Comparison of ENCODE assay signal across 23 cellular contexts in genomic region chr3:179495483-179495882, GRCh38. TPM values are rescaled to one million over a fixed set of nuclear protein-coding genes. Genes with fewer than 3 reads are reported as not detected.
DNase-seq lines count a peak whose midpoint lies in the region; ATAC-seq, FAIRE-seq and TF ChIP-seq lines count a peak whose summit lies in the region.
"Had no signal": no experiment of that assay in that cellular context is flagged by ENCODE, and none has a peak within 500 bp of the region (broad histone marks: within the 10 kb centered on the region; RNA-seq: fewer than 3 reads in every experiment).

No MANE protein-coding gene starts in this region.

- POLR2A ChIA-PET in GM12878 (lab: Charles Lee): no interaction called here

- SMC1A ChIA-PET in GM12878 (lab: Charles Lee; ENCODE audit: uncharacterized antibody, unreplicated experiment): no interaction called here

- H3K79me2 ChIP-seq in GM12878 (ENCODE audit: control insufficient read depth, insufficient read depth, low read length): no peaks in the 10 kb centered on the region

- CTCF ChIA-PET in GM12878 (lab: Yijun Ruan, JAX): no interaction called here

- no peak for TF ChIP-seq EP300 in GM12878 (IDR thresholded peaks at IDR 0.05; ENCODE audit: borderline replicate concordance in 1 of 2, control insufficient read depth in 1 of 2, low read depth in 2 of 2, low read length in 2 of 2)

- H3K9me3 Mint-ChIP-seq in activated naive CD4-positive, alpha-beta T cell treated with anti-CD3 and anti-CD28 coated beads, Interleukin-2, amount 50 U/mL, for 24 hours: peaks cover 64% of the 10 kb centered on the region
- peaks cover 42 to 45% of the 10 kb centered on the region in 2 donors for H3K9me3 Mint-ChIP-seq in activated naive CD4-positive, alpha-beta T cell treated with anti-CD3 and anti-CD28 coated beads, Interleukin-2, amount 50 U/mL, for 72 hours
- peaks cover 75% of the 10 kb centered on the region for H3K9me3 Mint-ChIP-seq in chondrocyte (ENCODE audit: low read depth)

- peaks cover 4% of the 10 kb centered on the region for H3K27me3 Mint-ChIP-seq in activated naive CD4-positive, alpha-beta T cell treated with anti-CD3 and anti-CD28 coated beads, Interleukin-2, amount 50 U/mL, for 24 hours
- H3K27me3 Mint-ChIP-seq in chondrocyte (ENCODE audit: low read depth): peaks cover 2% of the 10 kb centered on the region
- H3K27me3 Mint-ChIP-seq: CD4-positive, alpha-beta T cell had no signal

- H3K36me3 Mint-ChIP-seq in activated naive CD4-positive, alpha-beta T cell treated with anti-CD3 and anti-CD28 coated beads, Interleukin-2, amount 50 U/mL, for 24 hours: peaks cover 11% of the 10 kb centered on the region
- peaks cover 19% of the 10 kb centered on the region in 2 donors for H3K36me3 Mint-ChIP-seq in activated naive CD4-positive, alpha-beta T cell treated with anti-CD3 and anti-CD28 coated beads, Interleukin-2, amount 50 U/mL, for 72 hours
- peaks cover 19% of the 10 kb centered on the region for H3K36me3 Mint-ChIP-seq in chondrocyte (ENCODE audit: low read depth)
- H3K36me3 Mint-ChIP-seq: CD8-positive, alpha-beta T cell had no signal

- H3K4me3 ChIP-seq in GM12878: no peak overlapping the region
- H3K4me3 ChIP-seq in heart right ventricle: no peak overlapping the region
- H3K4me3 ChIP-seq: A549; BLaER1 treated with 17β-estradiol and CSF1 and Interleukin-3, amounts not matched to agents 10 nM and 100 nM had no signal

- no peaks in the 10 kb centered on the region for H3K4me1 Mint-ChIP-seq in activated naive CD4-positive, alpha-beta T cell treated with anti-CD3 and anti-CD28 coated beads, Interleukin-2, amount 50 U/mL, for 24 hours
- no peaks in the 10 kb centered on the region for H3K4me1 Mint-ChIP-seq in chondrocyte (ENCODE audit: low read depth)
- H3K4me1 Mint-ChIP-seq: B cell had no signal

- intact Hi-C loops in GM12878 (cut with micrococcal nuclease; ENCODE audit: unreplicated experiment) (no loop called here), heart right ventricle (cut with DNase I) (no loop called here)

- no peaks in the 10 kb centered on the region for H4K20me1 ChIP-seq in GM12878 (ENCODE audit: control insufficient read depth, insufficient read depth)
- H4K20me1 ChIP-seq: BLaER1 treated with 17β-estradiol and CSF1 and Interleukin-3, amounts not matched to agents 10 nM and 100 nM had no signal

- RAD21 ChIA-PET in GM12878 (lab: Charles Lee; ENCODE audit: unreplicated experiment): no interaction called here

- no peak for TF ChIP-seq RAD21 in GM12878 (IDR thresholded peaks at IDR 0.05; ENCODE audit: insufficient read depth, low read depth, low read length)

- peaks cover 12% of the 10 kb centered on the region; the same call in 2 of the 3 replicates for H3K9me3 ChIP-seq in GM12878 (replicated peaks; ENCODE audit: control insufficient read depth, insufficient read depth, low read length)
- peaks cover 3 to 89% (median 49%) of the 10 kb centered on the region in 11 donors for H3K9me3 ChIP-seq in heart right ventricle

- no peak overlapping the region for H3K4me3 Mint-ChIP-seq in activated naive CD4-positive, alpha-beta T cell treated with anti-CD3 and anti-CD28 coated beads, Interleukin-2, amount 50 U/mL, for 24 hours
- no peak overlapping the region for H3K4me3 Mint-ChIP-seq in chondrocyte (ENCODE audit: unreplicated experiment)
- H3K4me3 Mint-ChIP-seq: B cell; CD4-positive, alpha-beta T cell; CD8-positive, alpha-beta T cell had no signal

- H3K27ac ChIP-seq in GM12878 (ENCODE audit: control insufficient read depth, insufficient read depth) (no peak overlapping the region), heart right ventricle (no peak overlapping the region)
- H3K27ac ChIP-seq: 22Rv1; A549; BLaER1 treated with 17β-estradiol and CSF1 and Interleukin-3, amounts not matched to agents 10 nM and 100 nM; C4-2B had no signal

- H3K9ac ChIP-seq in GM12878 (ENCODE audit: control insufficient read depth, insufficient read depth, low read length): no peak overlapping the region
- H3K9ac ChIP-seq: BLaER1 treated with 17β-estradiol and CSF1 and Interleukin-3, amounts not matched to agents 10 nM and 100 nM had no signal

- TF ChIP-seq CTCF in GM12878 (IDR thresholded peaks at IDR 0.05 in 2 of 3, conservative IDR thresholded peaks at IDR 0.05 in 1 of 3; ENCODE audit: control insufficient read depth in 2 of 3, extremely low read depth in 1 of 3, insufficient read depth in 1 of 3, low read depth in 3 of 3, low read length in 3 of 3): no peak
- no peak for TF ChIP-seq CTCF in chondrocyte (IDR thresholded peaks at IDR 0.05)
- TF ChIP-seq CTCF in heart right ventricle (IDR thresholded peaks at IDR 0.05): no peak

- in situ Hi-C loops in GM12878 (cut with MboI): no loop called here

- no peak for FAIRE-seq in GM12878 (lab: Jason Lieb, UNC)
- FAIRE-seq: A549, D721Med, G401.6, GM12892, GM18507 had no signal

- ATAC-seq in activated naive CD4-positive, alpha-beta T cell treated with anti-CD3 and anti-CD28 coated beads, Interleukin-2, amount 50 U/mL, for 72 hours: no peak
- ATAC-seq in GM12878 (no peak), GM19397 (IDR thresholded peaks at IDR 0.05; ENCODE audit: unreplicated experiment) (no peak), heart right ventricle (no peak)
- ATAC-seq: A549; CD8-positive, alpha-beta T cell had no signal

- H3K4me1 ChIP-seq in GM12878 (ENCODE audit: control insufficient read depth, insufficient read depth, low read length) (no peaks in the 10 kb centered on the region), heart right ventricle (no peaks in the 10 kb centered on the region)
- H3K4me1 ChIP-seq: A549; BLaER1 treated with 17β-estradiol and CSF1 and Interleukin-3, amounts not matched to agents 10 nM and 100 nM; Caco-2 had no signal

- no peak overlapping the region for H2AFZ ChIP-seq in GM12878 (ENCODE audit: control insufficient read depth, low read depth, low read length)

- no peak for TF ChIP-seq POLR2A in GM12878 (IDR thresholded peaks at IDR 0.05; ENCODE audit: low read depth, low read length)

- H3K36me3 ChIP-seq in GM12878 (ENCODE audit: control insufficient read depth in 2 of 2, insufficient read depth in 2 of 2, low read length in 1 of 2): no peaks in the 10 kb centered on the region
- H3K36me3 ChIP-seq in heart right ventricle: no peaks in the 10 kb centered on the region

- peak overlapping the region; percentile 48 for H3K27ac Mint-ChIP-seq in activated naive CD4-positive, alpha-beta T cell treated with anti-CD3 and anti-CD28 coated beads, Interleukin-2, amount 50 U/mL, for 24 hours
- no peak overlapping the region for H3K27ac Mint-ChIP-seq in activated naive CD4-positive, alpha-beta T cell treated with anti-CD3 and anti-CD28 coated beads, Interleukin-2, amount 50 U/mL, for 72 hours
- H3K27ac Mint-ChIP-seq in chondrocyte (ENCODE audit: unreplicated experiment): peak overlapping the region; percentile 49
- H3K27ac Mint-ChIP-seq: B cell; CD4-positive, alpha-beta T cell; CD8-positive, alpha-beta T cell had no signal

- BruUV-seq in GM12878 (replicated peaks; lab: Mats Ljungman, UMichigan): no TSS peak

- no peak overlapping the region for H3K4me2 ChIP-seq in GM12878 (ENCODE audit: control insufficient read depth, insufficient read depth)
- H3K4me2 ChIP-seq: A549; BLaER1 treated with 17β-estradiol and CSF1 and Interleukin-3, amounts not matched to agents 10 nM and 100 nM had no signal

- no peaks in the 10 kb centered on the region for H3K27me3 ChIP-seq in GM12878 (replicated peaks in 1 of 2; ENCODE audit: control insufficient read depth in 2 of 2, insufficient read depth in 2 of 2, low read length in 1 of 2)
- no peaks in the 10 kb centered on the region for H3K27me3 ChIP-seq in heart right ventricle
- H3K27me3 ChIP-seq: BLaER1 treated with 17β-estradiol and CSF1 and Interleukin-3, amounts not matched to agents 10 nM and 100 nM had no signal

- no peak for DNase-seq in activated naive CD4-positive, alpha-beta T cell treated with anti-CD3 and anti-CD28 coated beads, Interleukin-2, amount 50 U/mL, for 72 hours (ENCODE audit: low spot score in 2 of 2)
- DNase-seq in GM12878 (ENCODE audit: low read depth, low spot score): no peak
- no peak for DNase-seq in chondrocyte (ENCODE audit: low spot score)
- DNase-seq in NCI-H446 (lab: John Stamatoyannopoulos, UW): no peak
- no peak for DNase-seq in heart right ventricle
- DNase-seq: AML-193; Caco-2; Calu3; CD4-positive, alpha-beta T cell; CD8-positive, alpha-beta T cell; DMS79 treated with DMSO at 0.1 percent for 48 hours; GF-D8 had no signal

TF ChIP-seq in GM12878, 131 proteins besides CTCF, POLR2A, EP300 and RAD21 (continues in another document):
- TF ChIP-seq USF2 (IDR thresholded peaks at IDR 0.05; ENCODE audit: borderline replicate concordance, low read depth, low read length) (no peak), CBX5 (IDR thresholded peaks at IDR 0.05; ENCODE audit: low read depth) (peak; percentile 63; the same call in 1 of the 2 replicates)

RNA-seq across cellular contexts. Expression of gene GNB4, which starts 44.2 kb away (rescaled TPM):
- total RNA-seq in activated naive CD4-positive, alpha-beta T cell treated with anti-CD3 and anti-CD28 coated beads, Interleukin-2, amount 50 U/mL, for 72 hours: 1 to 10 TPM in 1 of 2 donors, under 1 TPM in 1; 0.59 to 1.8 TPM
- 0.31 and 0.51 TPM in 2 replicates for total RNA-seq in GM12878 (2013; cell fraction: nucleolus; rRNA removed)
- 1.9 and 3.0 TPM in 2 replicates for total RNA-seq in GM12878 (2014; rRNA removed)
- total RNA-seq in GM12878 (2014; rRNA removed; fragmentation: Illumina TruSeq; extraction: Trizol): 2.3 and 3.4 TPM in 2 replicates
- total RNA-seq in GM12878 (2021): 2.4 and 3.1 TPM in 2 replicates
- 0.94 TPM for polyA plus RNA-seq in GM12878 (2011; ENCODE audit: low read depth)
- polyA plus RNA-seq in GM12878 (2011; rRNA removed): 0.14 and 0.20 TPM in 2 replicates
- 0.03 TPM in 2 replicates for polyA plus RNA-seq in GM12878 (2011; cell fraction: cytosol; rRNA removed)
- polyA plus RNA-seq in GM12878 (2011; cell fraction: nucleus; rRNA removed): 0.03 TPM in 1 of 2 replicates, not detected in the other
- polyA plus RNA-seq in GM12878 (2012): 1.7 and 1.8 TPM in 2 replicates
- polyA plus RNA-seq in GM12878 (2014; fragmentation: Illumina TruSeq; extraction: Trizol): 2.1 and 2.6 TPM in 2 replicates
- 1 to 10 TPM in 1 of 2 experiments, under 1 TPM in 1; 0.91 to 1.0 TPM for polyA plus RNA-seq in GM12878 (2014; fragmentation: Nextera tagmentation; extraction: Ambion mirVana)
- 1.6 and 1.7 TPM in 2 replicates for polyA plus RNA-seq in GM12878 (2014; rRNA removed)
- 1 to 10 TPM; 1.3 to 2.6 TPM for polyA plus RNA-seq in GM12878 (2016; fragmentation: Nextera tagmentation; extraction: Ambion mirVana)
- polyA minus RNA-seq in GM12878 (2011; rRNA and poly(A)+ RNA removed): 0.36 TPM in 1 of 2 replicates, not detected in the other
- 2.1 TPM in 1 of 2 replicates, not detected in the other for polyA minus RNA-seq in GM12878 (2011; cell fraction: cytosol; rRNA and poly(A)+ RNA removed)
- 0.12 and 0.19 TPM in 2 replicates for polyA minus RNA-seq in GM12878 (2011; cell fraction: nucleus; rRNA and poly(A)+ RNA removed)
- total RNA-seq in chondrocyte: 73.8 to 77.6 TPM (median 75.9 TPM) in 3 replicates
- 10 to 100 TPM; 12.4 to 48.2 (median 13.4) TPM for total RNA-seq in heart right ventricle
- polyA plus RNA-seq in heart right ventricle: 1 to 10 TPM; 6.6 to 8.3 TPM

Comparison
In these comparisons a context has a peak if more than half of its experiments do, and no peak if none do; other contexts are left out.
1. H3K27ac Mint-ChIP-seq: peak in activated naive CD4-positive, alpha-beta T cell treated with anti-CD3 and anti-CD28 coated beads, Interleukin-2, amount 50 U/mL, for 24 hours (single experiment) and chondrocyte (single experiment); none in activated naive CD4-positive, alpha-beta T cell treated with anti-CD3 and anti-CD28 coated beads, Interleukin-2, amount 50 U/mL, for 72 hours (0 of 2).